In genomic region chr16:11051430-11052079, GRCh38 we compare ENCODE assay signal across 17 cellular contexts.
A peak's percentile ranks its signal among the peaks of the same experiment; 100 is the strongest.
DNase-seq lines count a peak whose midpoint lies in the region; ATAC-seq, FAIRE-seq and TF ChIP-seq lines count a peak whose summit lies in the region.
"Had no signal": no experiment of that assay in that cellular context is flagged by ENCODE, and none has a peak within 500 bp of the region (broad histone marks: within the 10 kb centered on the region; RNA-seq: fewer than 3 reads in every experiment).

No MANE protein-coding gene starts in this region.

- no peaks in the 10 kb centered on the region for H3K27me3 Mint-ChIP-seq in CD4-positive, CD25-positive, alpha-beta regulatory T cell
- H3K27me3 Mint-ChIP-seq in activated CD8-positive, alpha-beta T cell treated with anti-CD3 and anti-CD28 coated beads for 36 hours: no peaks in the 10 kb centered on the region

- no peak for TF ChIP-seq POLR2A in GM12892 (IDR thresholded peaks at IDR 0.05; ENCODE audit: low read depth, low read length)

- H3K9ac ChIP-seq in mesenchymal stem cell (ENCODE audit: low read length): no peak overlapping the region
- H3K9ac ChIP-seq: KMS-11 had no signal

- H3K27me3 ChIP-seq in CD4-positive, CD25-positive, alpha-beta regulatory T cell (ENCODE audit: control insufficient read depth, insufficient read depth, low read length): no peaks in the 10 kb centered on the region
- no peaks in the 10 kb centered on the region for H3K27me3 ChIP-seq in GM06990 (replicated peaks; ENCODE audit: control insufficient read depth, insufficient read depth, low read length)
- no peaks in the 10 kb centered on the region for H3K27me3 ChIP-seq in mesenchymal stem cell (ENCODE audit: control insufficient read depth in 1 of 2, insufficient read depth in 1 of 2, low read length in 2 of 2)
- H3K27me3 ChIP-seq: BE2C, ovary, tibial artery had no signal

- no peak overlapping the region for H3K14ac ChIP-seq in mesenchymal stem cell (ENCODE audit: low read length in 2 of 2)

- H3K4ac ChIP-seq in mesenchymal stem cell (ENCODE audit: low read depth in 1 of 2, low read length in 2 of 2): no peak overlapping the region

- no peak overlapping the region for H2BK120ac ChIP-seq in mesenchymal stem cell (ENCODE audit: low read depth, low read length)

- H3K4me1 ChIP-seq in CD4-positive, CD25-positive, alpha-beta regulatory T cell (ENCODE audit: control insufficient read depth, insufficient read depth, low read length, poor library complexity, severe bottlenecking): peaks cover 23% of the 10 kb centered on the region
- H3K4me1 ChIP-seq in mesenchymal stem cell (ENCODE audit: control insufficient read depth, insufficient read depth, low read depth, low read length): peaks cover 2% of the 10 kb centered on the region

- intact Hi-C loops in activated CD8-positive, alpha-beta T cell treated with anti-CD3 and anti-CD28 coated beads for 36 hours (cut with micrococcal nuclease): loop anchor here (1.0 to 5.0 kb wide), 3 partner anchors 25 to 201 kb away; no protein-coding TSS in a partner anchor

- no peak for FAIRE-seq in GM12892 (lab: Jason Lieb, UNC)
- FAIRE-seq: astrocyte, colon had no signal

- no peak overlapping the region for H2BK15ac ChIP-seq in mesenchymal stem cell (ENCODE audit: low read depth, poor library complexity, severe bottlenecking)

- CTCF ChIA-PET in activated CD8-positive, alpha-beta T cell treated with anti-CD3 and anti-CD28 coated beads for 36 hours (lab: Charles Lee): interaction anchor here (0.8 to 4.6 kb wide), 22 partner anchors 8 to 305 kb away, joined by 3 to 24 read pairs (median 6); partner anchors contain the start of gene SOCS1

- ATAC-seq in CD4-positive, CD25-positive, alpha-beta regulatory T cell (ENCODE audit: low read depth in 2 of 2): no peak
- ATAC-seq in activated CD8-positive, alpha-beta T cell treated with anti-CD3 and anti-CD28 coated beads for 36 hours: no peak
- no peak for ATAC-seq in HG02885 (IDR thresholded peaks at IDR 0.05; ENCODE audit: poor library complexity, unreplicated experiment)

- peaks cover 35% of the 10 kb centered on the region for H3K36me3 Mint-ChIP-seq in CD4-positive, CD25-positive, alpha-beta regulatory T cell
- peaks cover 54% of the 10 kb centered on the region for H3K36me3 Mint-ChIP-seq in activated CD8-positive, alpha-beta T cell treated with anti-CD3 and anti-CD28 coated beads for 36 hours (ENCODE audit: low read depth)

- peak overlapping the region; percentile 72 for H3K4me3 ChIP-seq in CD4-positive, CD25-positive, alpha-beta regulatory T cell (ENCODE audit: low read depth, low read length)
- H3K4me3 ChIP-seq in GM06990 (replicated peaks; ENCODE audit: low read depth, low read length) (peak overlapping the region; percentile 13; the same call in 1 of the 2 replicates), mesenchymal stem cell (ENCODE audit: insufficient read depth in 1 of 2, low read depth in 1 of 2, low read length in 2 of 2) (no peak overlapping the region)
- H3K4me3 ChIP-seq: ovary, tibial artery had no signal

- WGBS in mesenchymal stem cell: 96% methylated on average over 17 of the region's 17 CpGs

- DNase-seq in CD4-positive, CD25-positive, alpha-beta regulatory T cell: no peak
- no peak for DNase-seq in GM06990 (ENCODE audit: extremely low read depth, insufficient read length)
- DNase-seq in activated CD8-positive, alpha-beta T cell treated with anti-CD3 and anti-CD28 coated beads for 36 hours: no peak
- DNase-seq in mesenchymal stem cell: no peak
- DNase-seq in NCI-H226: no peak
- no peak for DNase-seq in DMS 273 (lab: John Stamatoyannopoulos, UW; ENCODE audit: unreplicated experiment)
- DNase-seq in GM12892 (ENCODE audit: insufficient read length): no peak
- DNase-seq: BE2C, foreskin melanocyte, NCI-H2171, tibial artery had no signal

- no peak overlapping the region for H2AFZ ChIP-seq in mesenchymal stem cell (ENCODE audit: low read depth, low read length)

- H3K9me3 ChIP-seq in CD4-positive, CD25-positive, alpha-beta regulatory T cell (ENCODE audit: control insufficient read depth in 2 of 2, low read length in 2 of 2): no peaks in the 10 kb centered on the region
- no peaks in the 10 kb centered on the region for H3K9me3 ChIP-seq in mesenchymal stem cell (ENCODE audit: control insufficient read depth, low read length)
- H3K9me3 ChIP-seq: BE2C, ovary, tibial artery had no signal

- peak overlapping the region; percentile 45 to 94 (median 85) for H3K27ac Mint-ChIP-seq in CD4-positive, CD25-positive, alpha-beta regulatory T cell
- peak overlapping the region; percentile 97 for H3K27ac Mint-ChIP-seq in activated CD8-positive, alpha-beta T cell treated with anti-CD3 and anti-CD28 coated beads for 36 hours

- POLR2A ChIA-PET in activated CD8-positive, alpha-beta T cell treated with anti-CD3 and anti-CD28 coated beads for 36 hours (lab: Charles Lee): interaction anchor here (0.8 to 4.6 kb wide), 18 partner anchors 15 to 203 kb away, joined by 3 to 68 read pairs (median 6); partner anchors contain the start of gene SOCS1

- H3K79me1 ChIP-seq in mesenchymal stem cell (replicated peaks; ENCODE audit: low read length, poor library complexity, severe bottlenecking): no peaks in the 10 kb centered on the region

- peak overlapping the region; percentile 49 for H3K27ac ChIP-seq in CD4-positive, CD25-positive, alpha-beta regulatory T cell (ENCODE audit: insufficient read depth, low read length, poor library complexity, severe bottlenecking)
- H3K27ac ChIP-seq in mesenchymal stem cell (ENCODE audit: low read length, poor library complexity, severe bottlenecking): no peak overlapping the region
- H3K27ac ChIP-seq: KMS-11, ovary, RWPE1, tibial artery had no signal

- peak overlapping the region; percentile 32 for H4K8ac ChIP-seq in mesenchymal stem cell (ENCODE audit: low read length)

- no peak overlapping the region for H3K23ac ChIP-seq in mesenchymal stem cell (ENCODE audit: low read length in 2 of 2)

- H3K36me3 ChIP-seq in CD4-positive, CD25-positive, alpha-beta regulatory T cell (ENCODE audit: control insufficient read depth, insufficient read depth, low read length): peaks cover 22% of the 10 kb centered on the region
- peaks cover 17% of the 10 kb centered on the region for H3K36me3 ChIP-seq in GM06990 (ENCODE audit: control insufficient read depth, insufficient read depth, low read length)
- H3K36me3 ChIP-seq in mesenchymal stem cell (ENCODE audit: control insufficient read depth in 1 of 2, insufficient read depth in 2 of 2, low read depth in 1 of 2, low read length in 2 of 2): peaks cover 50 to 66% of the 10 kb centered on the region in 2 experiments
- H3K36me3 ChIP-seq: ovary had no signal

- H2AK5ac ChIP-seq in mesenchymal stem cell (ENCODE audit: low read length, severe bottlenecking): no peak overlapping the region

- peaks cover 0 to 47% (median 35%) of the 10 kb centered on the region in 4 donors for H3K4me1 Mint-ChIP-seq in CD4-positive, CD25-positive, alpha-beta regulatory T cell
- H3K4me1 Mint-ChIP-seq in activated CD8-positive, alpha-beta T cell treated with anti-CD3 and anti-CD28 coated beads for 36 hours (ENCODE audit: low read depth): peaks cover 69% of the 10 kb centered on the region

- H3K4me3 Mint-ChIP-seq in CD4-positive, CD25-positive, alpha-beta regulatory T cell: peak overlapping the region; percentile 34 to 86 (median 51)
- peak overlapping the region; percentile 8 for H3K4me3 Mint-ChIP-seq in activated CD8-positive, alpha-beta T cell treated with anti-CD3 and anti-CD28 coated beads for 36 hours

- H3K4me2 ChIP-seq in mesenchymal stem cell (ENCODE audit: low read length, poor library complexity, severe bottlenecking): no peak overlapping the region
- H3K4me2 ChIP-seq: KMS-11 had no signal

- H3K18ac ChIP-seq in mesenchymal stem cell (ENCODE audit: low read depth in 1 of 2, low read length in 2 of 2): peak overlapping the region in 1 of 2 experiments; percentile 56

- peak overlapping the region in 1 of 2 experiments; percentile 25 for H2BK12ac ChIP-seq in mesenchymal stem cell (ENCODE audit: low read length in 2 of 2)

- no peak overlapping the region for H2BK5ac ChIP-seq in mesenchymal stem cell (ENCODE audit: low read depth, low read length, poor library complexity, severe bottlenecking)

- TF ChIP-seq CTCF in GM06990 (IDR thresholded peaks at IDR 0.05; ENCODE audit: insufficient read depth, low read length, poor library complexity, severe bottlenecking): no peak
- no peak for TF ChIP-seq CTCF in activated CD8-positive, alpha-beta T cell treated with anti-CD3 and anti-CD28 coated beads for 36 hours (IDR thresholded peaks at IDR 0.05)

- no peaks in the 10 kb centered on the region for H3K9me3 Mint-ChIP-seq in CD4-positive, CD25-positive, alpha-beta regulatory T cell
- H3K9me3 Mint-ChIP-seq in activated CD8-positive, alpha-beta T cell treated with anti-CD3 and anti-CD28 coated beads for 36 hours: no peaks in the 10 kb centered on the region

- H4K91ac ChIP-seq in mesenchymal stem cell (ENCODE audit: low read length): peak overlapping the region; percentile 71

Comparison
In these comparisons a context has a peak if more than half of its experiments do, and no peak if none do; other contexts are left out.
1. H3K4me3 ChIP-seq: peak in CD4-positive, CD25-positive, alpha-beta regulatory T cell (single experiment) and GM06990 (single experiment); none in mesenchymal stem cell (0 of 2).